ENCODE assay signal across 1 cellular context in genomic region chr1:119808491-119808890, GRCh38.
TF ChIP-seq lines count a peak whose summit lies in the region.

No MANE protein-coding gene starts in this region.

TF ChIP-seq in HCT116, 20 proteins besides CTCF, POLR2A, EP300 and RAD21:
- TF ChIP-seq FOSL1 (IDR thresholded peaks at IDR 0.05; ENCODE audit: low read depth) (no peak), ELF1 (IDR thresholded peaks at IDR 0.05; ENCODE audit: borderline replicate concordance, low read depth) (no peak), SRF (IDR thresholded peaks at IDR 0.05; ENCODE audit: low read depth) (no peak), CBX3 (IDR thresholded peaks at IDR 0.05; ENCODE audit: low read depth) (no peak), CEBPB (IDR thresholded peaks at IDR 0.05; ENCODE audit: low read depth) (no peak), YY1 (IDR thresholded peaks at IDR 0.05; ENCODE audit: extremely low read depth, insufficient replicate concordance, low read depth, low read length) (no peak), POLR2AphosphoS5 (IDR thresholded peaks at IDR 0.05; ENCODE audit: low read depth, low read length) (no peak), EZH2phosphoT487 (IDR thresholded peaks at IDR 0.05; ENCODE audit: borderline replicate concordance) (no peak), EZH2 (IDR thresholded peaks at IDR 0.05) (no peak), ZFX (IDR thresholded peaks at IDR 0.05) (no peak), SP1 (IDR thresholded peaks at IDR 0.05; ENCODE audit: low read depth) (no peak), MAX (IDR thresholded peaks at IDR 0.05) (no peak), ZBTB33 (IDR thresholded peaks at IDR 0.05; ENCODE audit: extremely low read depth, insufficient replicate concordance, low read length) (no peak), EGR1 (IDR thresholded peaks at IDR 0.05; ENCODE audit: low read depth) (no peak), ZNF274 (IDR thresholded peaks at IDR 0.05; ENCODE audit: low read depth, low read length) (no peak)
- TF ChIP-seq, protein P1, sequence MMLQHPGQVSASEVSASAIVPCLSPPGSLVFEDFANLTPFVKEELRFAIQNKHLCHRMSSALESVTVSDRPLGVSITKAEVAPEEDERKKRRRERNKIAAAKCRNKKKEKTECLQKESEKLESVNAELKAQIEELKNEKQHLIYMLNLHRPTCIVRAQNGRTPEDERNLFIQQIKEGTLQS (IDR thresholded peaks at IDR 0.05) = no peak
